Comparison of ENCODE assay signal across 1 cellular context in genomic region chr11:110081462-110082233, GRCh38.
TF ChIP-seq lines count a peak whose summit lies in the region.

No MANE protein-coding gene starts in this region.

TF ChIP-seq in GM12878, 131 proteins besides CTCF, POLR2A, EP300 and RAD21 (continued from another document):
- TF ChIP-seq ATF2 (IDR thresholded peaks at IDR 0.05; ENCODE audit: low read length): 0 out of 2 replicates have a peak, but pooled peaks have one; percentile 39
- TF ChIP-seq MTA2 (IDR thresholded peaks at IDR 0.05; ENCODE audit: low read depth): no peak
- peak; percentile 46; the same call in 1 of the 2 replicates for TF ChIP-seq BCL11A (IDR thresholded peaks at IDR 0.05; ENCODE audit: low read depth, low read length)
- TF ChIP-seq NFIC (IDR thresholded peaks at IDR 0.05; ENCODE audit: low read depth, low read length): 0 out of 2 replicates have a peak, but pooled peaks have one; percentile 26
- TF ChIP-seq MTA3 (IDR thresholded peaks at IDR 0.05; ENCODE audit: borderline replicate concordance, low read length): no peak
- no peak for TF ChIP-seq ZNF622 (IDR thresholded peaks at IDR 0.05)
